ENCODE assay signal across 8 cellular contexts in genomic region chr12:103955811-103956514, GRCh38. TPM values are rescaled to one million over a fixed set of nuclear protein-coding genes. Genes with fewer than 3 reads are reported as not detected.
DNase-seq lines count a peak whose midpoint lies in the region; ATAC-seq and TF ChIP-seq lines count a peak whose summit lies in the region.

No MANE protein-coding gene starts in this region.

- H3K27me3 Mint-ChIP-seq in CD4-positive, CD25-positive, alpha-beta regulatory T cell: no peaks in the 10 kb centered on the region
- H3K27me3 Mint-ChIP-seq in chondrocyte (ENCODE audit: low read depth): no peaks in the 10 kb centered on the region

- H3K27me3 ChIP-seq in CD4-positive, CD25-positive, alpha-beta regulatory T cell (ENCODE audit: control insufficient read depth, insufficient read depth, low read length): no peaks in the 10 kb centered on the region

- peaks cover 25% of the 10 kb centered on the region for H3K4me1 ChIP-seq in CD4-positive, CD25-positive, alpha-beta regulatory T cell (ENCODE audit: control insufficient read depth, insufficient read depth, low read length, poor library complexity, severe bottlenecking)
- peaks cover 10% of the 10 kb centered on the region for H3K4me1 ChIP-seq in mucosa of descending colon (ENCODE audit: low read depth)

- H3K4me1 Mint-ChIP-seq in CD4-positive, CD25-positive, alpha-beta regulatory T cell: peaks cover 26 to 51% (median 29%) of the 10 kb centered on the region in 4 donors
- peaks cover 44% of the 10 kb centered on the region for H3K4me1 Mint-ChIP-seq in chondrocyte (ENCODE audit: low read depth)

- intact Hi-C loops in mucosa of descending colon (cut with DNase I, micrococcal nuclease): no loop called here

- peak overlapping the region; percentile 95 to 98 (median 97) for H3K27ac Mint-ChIP-seq in CD4-positive, CD25-positive, alpha-beta regulatory T cell
- H3K27ac Mint-ChIP-seq in chondrocyte (ENCODE audit: unreplicated experiment): peak overlapping the region; percentile 99

- H3K36me3 Mint-ChIP-seq in CD4-positive, CD25-positive, alpha-beta regulatory T cell: peaks cover 24% of the 10 kb centered on the region
- peaks cover 11% of the 10 kb centered on the region for H3K36me3 Mint-ChIP-seq in chondrocyte (ENCODE audit: low read depth)

- H3K27ac ChIP-seq in CD4-positive, CD25-positive, alpha-beta regulatory T cell (ENCODE audit: insufficient read depth, low read length, poor library complexity, severe bottlenecking): peak overlapping the region; percentile 14

- ATAC-seq in CD4-positive, CD25-positive, alpha-beta regulatory T cell (ENCODE audit: low read depth in 2 of 2): no peak
- peak; percentile 8 for ATAC-seq in mucosa of descending colon

- no peaks in the 10 kb centered on the region for H3K9me3 Mint-ChIP-seq in CD4-positive, CD25-positive, alpha-beta regulatory T cell
- H3K9me3 Mint-ChIP-seq in chondrocyte (ENCODE audit: low read depth): no peaks in the 10 kb centered on the region

- H3K4me3 ChIP-seq in CD4-positive, CD25-positive, alpha-beta regulatory T cell (ENCODE audit: low read depth, low read length): peak overlapping the region; percentile 93
- H3K4me3 ChIP-seq in mucosa of descending colon: peak overlapping the region; percentile 57

- peak overlapping the region; percentile 94 to 100 (median 99) for H3K4me3 Mint-ChIP-seq in CD4-positive, CD25-positive, alpha-beta regulatory T cell
- H3K4me3 Mint-ChIP-seq in chondrocyte (ENCODE audit: unreplicated experiment): peak overlapping the region; percentile 91

- DNase-seq in CD4-positive, CD25-positive, alpha-beta regulatory T cell: peak in 1 of 3 donors; percentile 19
- DNase-seq in LoVo (ENCODE audit: low spot score): peak; percentile 30
- DNase-seq in chondrocyte (ENCODE audit: low spot score): no peak
- no peak for DNase-seq in mucosa of descending colon
- DNase-seq in NCI-H345 (lab: John Stamatoyannopoulos, UW): no peak
- no peak for DNase-seq in NCI-H526 treated with DMSO at 0.1 percent for 48 hours (lab: John Stamatoyannopoulos, UW)
- DNase-seq in NCI-H226: no peak
- no peak for DNase-seq in NCI-H187 treated with DMSO at 0.1 percent for 48 hours (lab: John Stamatoyannopoulos, UW)

- H3K9me3 ChIP-seq in CD4-positive, CD25-positive, alpha-beta regulatory T cell (ENCODE audit: control insufficient read depth in 2 of 2, low read length in 2 of 2): no peaks in the 10 kb centered on the region
- no peaks in the 10 kb centered on the region for H3K9me3 ChIP-seq in mucosa of descending colon

- TF ChIP-seq CTCF in chondrocyte (IDR thresholded peaks at IDR 0.05) (no peak), mucosa of descending colon (IDR thresholded peaks at IDR 0.05) (no peak)

- H3K36me3 ChIP-seq in CD4-positive, CD25-positive, alpha-beta regulatory T cell (ENCODE audit: control insufficient read depth, insufficient read depth, low read length): peaks cover 35% of the 10 kb centered on the region
- no peaks in the 10 kb centered on the region for H3K36me3 ChIP-seq in mucosa of descending colon (ENCODE audit: low read depth)

RNA-seq across cellular contexts. Expression of gene TDG, which starts 9.7 kb away (rescaled TPM):
- total RNA-seq in CD4-positive, CD25-positive, alpha-beta regulatory T cell: 26.7 TPM
- 10 to 100 TPM; 18.6 to 23.0 (median 21.3) TPM for polyA plus RNA-seq in CD4-positive, CD25-positive, alpha-beta regulatory T cell
- 39.3 to 49.5 TPM (median 44.0 TPM) in 3 replicates for total RNA-seq in chondrocyte
- total RNA-seq in mucosa of descending colon: 10 to 100 TPM; 23.5 to 29.2 (median 27.7) TPM

RNA-seq across cellular contexts. Expression of gene HSP90B1, which starts 25.8 kb away (rescaled TPM):
- 254 TPM for total RNA-seq in CD4-positive, CD25-positive, alpha-beta regulatory T cell
- polyA plus RNA-seq in CD4-positive, CD25-positive, alpha-beta regulatory T cell: 100 to 1,000 TPM; 119 to 158 (median 141) TPM
- 754 to 1,782 TPM (median 760 TPM) in 3 replicates for total RNA-seq in chondrocyte
- 100 to 1,000 TPM; 423 to 471 (median 461) TPM for total RNA-seq in mucosa of descending colon
